20 cellular contexts compared by ENCODE assay signal in the genomic region with DNA sequence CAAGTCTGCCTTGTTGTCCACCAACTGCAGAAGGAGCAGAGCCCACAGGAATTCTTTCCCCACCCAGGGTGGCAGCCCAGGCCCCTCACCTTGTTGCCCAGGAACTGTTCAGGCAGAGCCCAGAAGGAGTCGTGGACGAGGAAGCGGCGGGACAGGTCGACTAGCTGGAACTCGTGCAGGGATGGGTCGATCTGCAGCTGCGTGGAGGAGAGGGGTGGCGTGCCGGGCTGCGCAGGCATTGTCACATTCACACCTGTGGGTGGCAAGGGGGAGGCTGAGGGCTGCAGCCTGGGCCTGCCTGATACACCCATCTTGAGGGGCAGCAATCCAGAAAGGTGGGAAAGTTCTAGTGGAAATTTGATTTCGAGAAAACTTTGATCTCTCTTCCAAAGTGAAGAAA.
"Had no signal": no experiment of that assay in that cellular context is flagged by ENCODE, and none has a peak within 500 bp of the region (broad histone marks: within the 10 kb centered on the region; RNA-seq: fewer than 3 reads in every experiment).

No MANE protein-coding gene starts in this region.

- DNase-seq: stimulated activated CD4-positive, alpha-beta T cell treated with anti-CD3 and anti-CD28 coated beads, Interleukin-2, amount 100 ng/mL, for 48 hours; stimulated activated CD4-positive, alpha-beta T cell treated with anti-CD3 and anti-CD28 coated beads, Interleukin-4, amount 100 ng/mL, for 1 hour; stimulated activated CD4-positive, alpha-beta T cell treated with anti-CD3 and anti-CD28 coated beads, Interleukin-4, amount 100 ng/mL, for 24 hours; stimulated activated CD4-positive, alpha-beta T cell treated with anti-CD3 and anti-CD28 coated beads, Interleukin-4, amount 100 ng/mL, for 4 hours; stimulated activated CD8-positive, alpha-beta memory T cell treated with anti-CD3 and anti-CD28 coated beads, Interleukin-4, amount 100 ng/mL, for 48 hours; stimulated activated naive B cell treated with anti-CD40 and anti-IgM and Interleukin-4, amounts not matched to agents 10 μg/mL and 1 μg/mL and 100 μg/mL, for 72 hours; stimulated activated naive CD4-positive, alpha-beta T cell; stimulated activated naive CD4-positive, alpha-beta T cell treated with Interleukin-2 at 50 U/mL for 16 hours; stimulated activated naive CD8-positive, alpha-beta T cell treated with anti-CD3 and anti-CD28 coated beads, Interleukin-15, amount 100 ng/mL, for 72 hours; stimulated activated naive CD8-positive, alpha-beta T cell treated with anti-CD3 and anti-CD28 coated beads, Interleukin-15, Interleukin-2, amounts not matched to agents 100 U/mL and 50 U/mL, for 24 hours; stomach; substantia nigra; testis; thyroid gland; tibial artery; transverse colon; trophoblast cell; upper lobe of right lung; uterus had no signal

- ATAC-seq: stimulated activated effector memory CD8-positive, alpha-beta T cell treated with anti-CD3 and anti-CD28 coated beads, Interleukin-12 subunit alpha, Interleukin-12 subunit beta, amount 100 ng/mL, for 72 hours; stimulated activated naive B cell treated with anti-CD40 and anti-IgM and Interleukin-4, amounts not matched to agents 10 μg/mL and 1 μg/mL and 100 μg/mL, for 72 hours; stimulated activated naive CD8-positive, alpha-beta T cell treated with anti-CD3 and anti-CD28 coated beads, Interleukin-15, amount 100 ng/mL, for 72 hours; stimulated activated naive CD8-positive, alpha-beta T cell treated with anti-CD3 and anti-CD28 coated beads, Interleukin-15, Interleukin-2, amounts not matched to agents 100 U/mL and 50 U/mL, for 24 hours; upper lobe of right lung had no signal
